8 cellular contexts compared by ENCODE assay signal in genomic region chr4:77861500-77861899, GRCh38. TPM values are rescaled to one million over a fixed set of nuclear protein-coding genes. Genes with fewer than 3 reads are reported as not detected.
DNase-seq lines count a peak whose midpoint lies in the region; ATAC-seq and TF ChIP-seq lines count a peak whose summit lies in the region.

No MANE protein-coding gene starts in this region.

- TF ChIP-seq CTCF in PC-3 (conservative IDR thresholded peaks at IDR 0.05; ENCODE audit: low read depth, low read length) (no peak), esophagus muscularis mucosa (IDR thresholded peaks at IDR 0.05) (no peak)

- H3K79me2 ChIP-seq in PC-3 (ENCODE audit: low read length), result peaks cover 37% of the 10 kb centered on the region

- H3K9me3 ChIP-seq in PC-3 (ENCODE audit: low read length), result no peaks in the 10 kb centered on the region
- H3K9me3 ChIP-seq in esophagus muscularis mucosa, result no peaks in the 10 kb centered on the region

- H3K4me2 ChIP-seq in PC-3 (ENCODE audit: low read length), result peak overlapping the region; percentile 95

- POLR2A ChIA-PET in PC-3 (lab: Charles Lee; ENCODE audit: unreplicated experiment), result interaction anchor here (0.6 kb wide), 2 partner anchors 19 to 1306 kb away, joined by 3 to 5 read pairs; no protein-coding TSS in a partner anchor

- no TSS peak for BruUV-seq in PC-3 (replicated peaks; lab: Mats Ljungman, UMichigan)

- ATAC-seq in GM18867 (IDR thresholded peaks at IDR 0.05; ENCODE audit: unreplicated experiment) (peak; percentile 19), PC-3 (no peak), HG03095 (IDR thresholded peaks at IDR 0.05; ENCODE audit: unreplicated experiment) (no peak), HG03565 (IDR thresholded peaks at IDR 0.05; ENCODE audit: unreplicated experiment) (no peak)

- 92% methylated on average over 1 of the region's 1 CpG for WGBS in esophagus muscularis mucosa

- no peak for TF ChIP-seq EP300 in esophagus muscularis mucosa (IDR thresholded peaks at IDR 0.05)

- TF ChIP-seq POLR2A in esophagus muscularis mucosa (IDR thresholded peaks at IDR 0.05; ENCODE audit: low read depth), result no peak

- H3K27ac ChIP-seq in PC-3 (ENCODE audit: low read length), result peak overlapping the region; percentile 83
- H3K27ac ChIP-seq in esophagus muscularis mucosa (replicated peaks in 1 of 4), result peak overlapping the region; percentile 86 to 91 (median 88)

- DNase-seq in PC-3 (no peak), esophagus muscularis mucosa (ENCODE audit: extremely low spot score) (no peak), skeletal muscle cell (ENCODE audit: low read depth) (no peak), iPS-NIHi7 (ENCODE audit: extremely low spot score) (no peak)
- DNase-seq in activated effector memory CD4-positive, alpha-beta T cell treated with anti-CD3 and anti-CD28 coated beads, Interleukin-2, amount 50 U/mL, for 16 hours, result no peak

- H3K4me3 ChIP-seq in PC-3 (ENCODE audit: low read length) (peak overlapping the region; percentile 89), esophagus muscularis mucosa (peak overlapping the region; percentile 53 to 78 (median 74)), skeletal muscle cell (ENCODE audit: low read depth, low read length) (peak overlapping the region; percentile 94)

- H3K9ac ChIP-seq in PC-3 (ENCODE audit: low read length), result peak overlapping the region; percentile 96

- CTCF ChIA-PET in PC-3 (lab: Charles Lee), result interaction anchor here (0.8 kb wide), 1 partner anchor 32 kb away, joined by 3 read pairs; no protein-coding TSS in a partner anchor

- H3K36me3 ChIP-seq in PC-3 (ENCODE audit: low read depth, low read length) (no peaks in the 10 kb centered on the region; the same call in 1 of the 2 replicates), esophagus muscularis mucosa (peaks cover 0 to 6% (median 0%) of the 10 kb centered on the region in 4 donors)

- H3K4me1 ChIP-seq in PC-3 (ENCODE audit: insufficient read depth, low read length) (peaks cover 16% of the 10 kb centered on the region; the same call in 1 of the 2 replicates), esophagus muscularis mucosa (peaks cover 8 to 26% (median 14%) of the 10 kb centered on the region in 4 donors)

- H3F3A ChIP-seq in PC-3 (ENCODE audit: low read length, unreplicated experiment), result no peaks in the 10 kb centered on the region

- peak overlapping the region; percentile 99 for H2AFZ ChIP-seq in PC-3 (ENCODE audit: low read length)

- H3K27me3 ChIP-seq in PC-3 (ENCODE audit: low read length) (no peaks in the 10 kb centered on the region), esophagus muscularis mucosa (no peaks in the 10 kb centered on the region)

- intact Hi-C loops in PC-3 (cut with micrococcal nuclease) (loop anchor here (5.0 kb wide), 1 partner anchor 196 kb away; the partner anchor contains the start of gene FRAS1), esophagus muscularis mucosa (cut with DNase I) (no loop called here)

- no peaks in the 10 kb centered on the region for H3K9me2 ChIP-seq in PC-3 (replicated peaks; ENCODE audit: low read length)

- no peaks in the 10 kb centered on the region for H4K20me1 ChIP-seq in PC-3 (ENCODE audit: low read length)

RNA-seq across cellular contexts. Expression of gene MRPL1, which starts 1.1 kb away (rescaled TPM):
- total RNA-seq in PC-3 (2014; rRNA removed) (16.7 and 23.0 TPM in 2 replicates), esophagus muscularis mucosa (10 to 100 TPM; 16.6 to 28.2 (median 19.5) TPM)

RNA-seq across cellular contexts. Expression of gene CNOT6L, which starts 42.3 kb away (rescaled TPM):
- total RNA-seq in PC-3 (2014; rRNA removed), result 2.6 and 5.4 TPM in 2 replicates
- total RNA-seq in esophagus muscularis mucosa, result 10 to 100 TPM; 17.4 to 25.3 (median 21.7) TPM
